ENCODE assay signal across 24 cellular contexts in genomic region chr11:134293119-134294113, GRCh38. TPM values are rescaled to one million over a fixed set of nuclear protein-coding genes. Genes with fewer than 3 reads are reported as not detected.
A peak's percentile ranks its signal among the peaks of the same experiment; 100 is the strongest.
DNase-seq lines count a peak whose midpoint lies in the region; ATAC-seq and TF ChIP-seq lines count a peak whose summit lies in the region.
"Had no signal": no experiment of that assay in that cellular context is flagged by ENCODE, and none has a peak within 500 bp of the region (broad histone marks: within the 10 kb centered on the region; RNA-seq: fewer than 3 reads in every experiment).

No MANE protein-coding gene starts in this region.

- H3K27ac ChIP-seq in sigmoid colon = no peak overlapping the region
- H3K27ac ChIP-seq: RWPE1 had no signal

- H3K27me3 ChIP-seq in sigmoid colon = no peaks in the 10 kb centered on the region

- TF ChIP-seq POLR2A in sigmoid colon (IDR thresholded peaks at IDR 0.05) = no peak

- peak; percentile 35 for DNase-seq in activated CD8-positive, alpha-beta memory T cell treated with anti-CD3 and anti-CD28 coated beads for 24 hours
- DNase-seq in activated CD8-positive, alpha-beta memory T cell treated with anti-CD3 and anti-CD28 coated beads, Interleukin-2, amount 50 U/mL, for 4 hours = no peak
- DNase-seq in LNCaP clone FGC (ENCODE audit: low read depth) (peak; percentile 21), epithelial cell of esophagus (ENCODE audit: low read depth) (peak; percentile 17), sigmoid colon (peak; percentile 25)
- DNase-seq: Calu3, H9, KBM-7, MM.1S, NCI-H2029 treated with DMSO at 0.1 percent for 48 hours, NCI-H226, NCI-H510A, NCI-H69, SHP77 had no signal

- H3K4me1 ChIP-seq in sigmoid colon = no peaks in the 10 kb centered on the region

- TF ChIP-seq EP300 in sigmoid colon (IDR thresholded peaks at IDR 0.05) = no peak

- no peak for TF ChIP-seq CTCF in LNCaP clone FGC (IDR thresholded peaks at IDR 0.05; ENCODE audit: control insufficient read depth, extremely low read depth, insufficient read depth)
- TF ChIP-seq CTCF in epithelial cell of esophagus (IDR thresholded peaks at IDR 0.05; ENCODE audit: insufficient read depth, low read depth, low read length, missing control alignments) = no peak
- TF ChIP-seq CTCF in sigmoid colon (IDR thresholded peaks at IDR 0.05) = no peak

- ATAC-seq in HG03354 (IDR thresholded peaks at IDR 0.05; ENCODE audit: poor library complexity, severe bottlenecking, unreplicated experiment) (no peak), HG03378 (IDR thresholded peaks at IDR 0.05; ENCODE audit: unreplicated experiment) (no peak), HG02763 (IDR thresholded peaks at IDR 0.05; ENCODE audit: unreplicated experiment) (no peak)
- ATAC-seq: GM23338 had no signal

- intact Hi-C loops in sigmoid colon (cut with DNase I) = no loop called here

- H3K9me3 ChIP-seq in sigmoid colon = no peaks in the 10 kb centered on the region

- 69 to 76% methylated on average over 20 of the region's 20 CpGs for WGBS in sigmoid colon, 2 donors

- H3K4me3 ChIP-seq in LNCaP clone FGC (ENCODE audit: low read depth, low read length) (no peak overlapping the region), epithelial cell of esophagus (ENCODE audit: low read length) (no peak overlapping the region), sigmoid colon (no peak overlapping the region)
- H3K4me3 ChIP-seq: GM23338 had no signal

- no peaks in the 10 kb centered on the region for H3K36me3 ChIP-seq in sigmoid colon

RNA-seq across cellular contexts. Expression of gene GLB1L3, which starts 17.2 kb away (rescaled TPM):
- 1 to 10 TPM in 3 of 4 donors, under 1 TPM in 1; 0.82 to 8.9 (median 4.1) TPM for total RNA-seq in sigmoid colon
- polyA plus RNA-seq in sigmoid colon = under 1 TPM in 1 of 3 donors, not detected in 2; 0.25 TPM
- total RNA-seq: A172, Calu3, G401, LHCN-M2, OCI-LY7 had no signal
- polyA plus RNA-seq: BJ had no signal

RNA-seq across cellular contexts. Expression of gene GLB1L2, which starts 38.4 kb away (rescaled TPM):
- 100 to 1,000 TPM in 1 of 4 donors, 10 to 100 TPM in 3; 30.8 to 108 (median 51.0) TPM for total RNA-seq in sigmoid colon
- polyA plus RNA-seq in sigmoid colon = 10 to 100 TPM in 1 of 3 donors, 1 to 10 TPM in 2; 4.2 to 16.5 (median 6.0) TPM
- total RNA-seq: LHCN-M2, OCI-LY7 had no signal

RNA-seq across cellular contexts. Expression of gene ACAD8, which starts 40.0 kb away (rescaled TPM):
- total RNA-seq in sigmoid colon = 10 to 100 TPM; 25.5 to 30.1 (median 26.9) TPM
- 10 to 100 TPM; 19.0 to 31.2 (median 28.0) TPM for polyA plus RNA-seq in sigmoid colon

RNA-seq across cellular contexts. Expression of gene THYN1, which starts 40.3 kb away (rescaled TPM):
- 10 to 100 TPM; 69.9 to 92.2 (median 74.4) TPM for total RNA-seq in sigmoid colon
- 10 to 100 TPM; 38.1 to 49.2 (median 48.0) TPM for polyA plus RNA-seq in sigmoid colon
